14 cellular contexts compared by ENCODE assay signal in genomic region chr9:88828492-88828974, GRCh38.
DNase-seq lines count a peak whose midpoint lies in the region; ATAC-seq and TF ChIP-seq lines count a peak whose summit lies in the region.
"Had no signal": no experiment of that assay in that cellular context is flagged by ENCODE, and none has a peak within 500 bp of the region (broad histone marks: within the 10 kb centered on the region; RNA-seq: fewer than 3 reads in every experiment).

No MANE protein-coding gene starts in this region.

- no peaks in the 10 kb centered on the region for H3K27me3 ChIP-seq in adrenal gland
- no peaks in the 10 kb centered on the region for H3K27me3 ChIP-seq in right cardiac atrium (ENCODE audit: control insufficient read depth, insufficient read depth)

- H3K9me3 ChIP-seq in adrenal gland (replicated peaks in 1 of 3) (no peaks in the 10 kb centered on the region), right cardiac atrium (ENCODE audit: control insufficient read depth, low read length) (no peaks in the 10 kb centered on the region)

- no peaks in the 10 kb centered on the region for H3K36me3 ChIP-seq in adrenal gland (replicated peaks in 1 of 2)

- intact Hi-C loops in adrenal gland (cut with DNase I) (no loop called here), right cardiac atrium (cut with DNase I) (no loop called here)

- no peak overlapping the region for H3K4me3 Mint-ChIP-seq in type B pancreatic cell
- H3K4me3 Mint-ChIP-seq in activated CD4-positive, alpha-beta memory T cell treated with anti-CD3 and anti-CD28 coated beads, Interleukin-2, amount 10 ng/mL, durations not matched to agents 7 days and 5 days: no peak overlapping the region

- CTCF ChIA-PET in activated CD4-positive, alpha-beta memory T cell treated with anti-CD3 and anti-CD28 coated beads, Interleukin-2, amount 10 ng/mL, durations not matched to agents 7 days and 5 days (lab: Charles Lee): no interaction called here

- TF ChIP-seq CTCF in adrenal gland (IDR thresholded peaks at IDR 0.05): no peak
- TF ChIP-seq CTCF in fibroblast of mammary gland (conservative IDR thresholded peaks at IDR 0.05; ENCODE audit: control insufficient read depth, insufficient read depth, low read depth, low read length): no peak
- no peak for TF ChIP-seq CTCF in type B pancreatic cell (conservative IDR thresholded peaks at IDR 0.05)

- peaks cover 31% of the 10 kb centered on the region for H3K4me1 Mint-ChIP-seq in type B pancreatic cell (ENCODE audit: unreplicated experiment)
- no peaks in the 10 kb centered on the region for H3K4me1 Mint-ChIP-seq in activated CD4-positive, alpha-beta memory T cell treated with anti-CD3 and anti-CD28 coated beads, Interleukin-2, amount 10 ng/mL, durations not matched to agents 7 days and 5 days

- H3K27ac ChIP-seq in adrenal gland (peak overlapping the region in 2 of 5 donors; percentile 1 to 69), right cardiac atrium (ENCODE audit: low read length) (no peak overlapping the region)

- DNase-seq in adrenal gland: peak in 6 of 7 donors; percentile 32 to 82 (median 42)
- peak; percentile 33 for DNase-seq in fibroblast of mammary gland (ENCODE audit: low read depth)
- DNase-seq in right cardiac atrium: no peak
- no peak for DNase-seq in type B pancreatic cell (ENCODE audit: extremely low spot score, unreplicated experiment)
- DNase-seq in activated CD4-positive, alpha-beta memory T cell treated with anti-CD3 and anti-CD28 coated beads, Interleukin-2, amount 10 ng/mL, durations not matched to agents 7 days and 5 days: no peak
- no peak for DNase-seq in activated CD4-positive, CD25-positive, alpha-beta regulatory T cell treated with anti-CD3 and anti-CD28 coated beads, Interleukin-2, amount 50 U/mL, for 72 hours
- DNase-seq: ACHN; AML-193; COR-L47; NCI-H187; NCI-H69; NK-92 treated with Interleukin-12 subunit alpha and Interleukin-12 subunit beta, amount 100 ng/mL, for 24 hours had no signal

- H3K27me3 Mint-ChIP-seq in type B pancreatic cell: peaks cover 14% of the 10 kb centered on the region
- H3K27me3 Mint-ChIP-seq in activated CD4-positive, alpha-beta memory T cell treated with anti-CD3 and anti-CD28 coated beads, Interleukin-2, amount 10 ng/mL, durations not matched to agents 7 days and 5 days: peaks cover 40% of the 10 kb centered on the region

- no peak for TF ChIP-seq POLR2A in adrenal gland (IDR thresholded peaks at IDR 0.05)

- peak; percentile 49 to 61 for ATAC-seq in right cardiac atrium
- no peak for ATAC-seq in GM18867 (IDR thresholded peaks at IDR 0.05; ENCODE audit: unreplicated experiment)
- ATAC-seq: K562 had no signal

- H3K4me1 ChIP-seq in adrenal gland (replicated peaks in 1 of 2): peaks cover 12 to 32% of the 10 kb centered on the region in 2 donors
- peaks cover 2% of the 10 kb centered on the region for H3K4me1 ChIP-seq in right cardiac atrium (ENCODE audit: control insufficient read depth, insufficient read depth, low read length)

- H3K4me3 ChIP-seq in adrenal gland: no peak overlapping the region
- no peak overlapping the region for H3K4me3 ChIP-seq in fibroblast of mammary gland (ENCODE audit: control insufficient read depth, low read depth, low read length)
- H3K4me3 ChIP-seq in right cardiac atrium (ENCODE audit: low read length): no peak overlapping the region
- H3K4me3 ChIP-seq: K562 had no signal

- H3K27ac Mint-ChIP-seq in type B pancreatic cell: peak overlapping the region; percentile 7
- no peak overlapping the region for H3K27ac Mint-ChIP-seq in activated CD4-positive, alpha-beta memory T cell treated with anti-CD3 and anti-CD28 coated beads, Interleukin-2, amount 10 ng/mL, durations not matched to agents 7 days and 5 days

- peaks cover 17% of the 10 kb centered on the region for H3K9me3 Mint-ChIP-seq in type B pancreatic cell
- H3K9me3 Mint-ChIP-seq in activated CD4-positive, alpha-beta memory T cell treated with anti-CD3 and anti-CD28 coated beads, Interleukin-2, amount 10 ng/mL, durations not matched to agents 7 days and 5 days: no peaks in the 10 kb centered on the region

- POLR2A ChIA-PET in activated CD4-positive, alpha-beta memory T cell treated with anti-CD3 and anti-CD28 coated beads, Interleukin-2, amount 10 ng/mL, durations not matched to agents 7 days and 5 days (lab: Charles Lee): no interaction called here

- WGBS in adrenal gland, 4 donors: 26 to 33% (median 30%) methylated on average over 4 of the region's 4 CpGs
- WGBS in right cardiac atrium: 50% methylated on average over 4 of the region's 4 CpGs

- H3K36me3 Mint-ChIP-seq in type B pancreatic cell: peaks cover 3% of the 10 kb centered on the region
- H3K36me3 Mint-ChIP-seq in activated CD4-positive, alpha-beta memory T cell treated with anti-CD3 and anti-CD28 coated beads, Interleukin-2, amount 10 ng/mL, durations not matched to agents 7 days and 5 days (ENCODE audit: low read depth): no peaks in the 10 kb centered on the region

Comparison
In these comparisons a context has a peak if more than half of its experiments do, and no peak if none do; other contexts are left out.
1. DNase-seq: peak in adrenal gland (6 of 7) and fibroblast of mammary gland (single experiment); none in right cardiac atrium (0 of 3), type B pancreatic cell (single experiment), activated CD4-positive, alpha-beta memory T cell treated with anti-CD3 and anti-CD28 coated beads, Interleukin-2, amount 10 ng/mL, durations not matched to agents 7 days and 5 days (single experiment) and activated CD4-positive, CD25-positive, alpha-beta regulatory T cell treated with anti-CD3 and anti-CD28 coated beads, Interleukin-2, amount 50 U/mL, for 72 hours (single experiment).